Comparison of ENCODE assay signal across 11 cellular contexts in genomic region chr15:52805351-52806283, GRCh38. TPM values are rescaled to one million over a fixed set of nuclear protein-coding genes. Genes with fewer than 3 reads are reported as not detected.
DNase-seq lines count a peak whose midpoint lies in the region; ATAC-seq and TF ChIP-seq lines count a peak whose summit lies in the region.
"Had no signal": no experiment of that assay in that cellular context is flagged by ENCODE, and none has a peak within 500 bp of the region (broad histone marks: within the 10 kb centered on the region; RNA-seq: fewer than 3 reads in every experiment).

No MANE protein-coding gene starts in this region.

- no peak for DNase-seq in activated naive CD4-positive, alpha-beta T cell (lab: John Stamatoyannopoulos, UW)
- DNase-seq in coronary artery (ENCODE audit: low spot score) (no peak), mucosa of gallbladder (ENCODE audit: low spot score) (peak; percentile 48), type B pancreatic cell (ENCODE audit: extremely low spot score, unreplicated experiment) (peak; percentile 69), DMS79 (lab: John Stamatoyannopoulos, UW) (no peak)
- no peak for DNase-seq in stimulated activated CD4-positive, alpha-beta T cell treated with anti-CD3 and anti-CD28 coated beads, Interleukin-4, amount 100 ng/mL, for 1 hour
- DNase-seq: NCI-H526 treated with DMSO at 0.1 percent for 48 hours had no signal

- no peak for TF ChIP-seq CTCF in coronary artery (IDR thresholded peaks at IDR 0.05)
- peak; percentile 57 for TF ChIP-seq CTCF in type B pancreatic cell (conservative IDR thresholded peaks at IDR 0.05)

- no peaks in the 10 kb centered on the region for H3K9me3 Mint-ChIP-seq in activated naive CD4-positive, alpha-beta T cell treated with anti-CD3 and anti-CD28 coated beads, Interleukin-2, amount 50 U/mL, for 24 hours
- no peaks in the 10 kb centered on the region for H3K9me3 Mint-ChIP-seq in type B pancreatic cell

- peaks cover 1% of the 10 kb centered on the region for H3K36me3 Mint-ChIP-seq in activated naive CD4-positive, alpha-beta T cell treated with anti-CD3 and anti-CD28 coated beads, Interleukin-2, amount 50 U/mL, for 24 hours
- no peaks in the 10 kb centered on the region for H3K36me3 Mint-ChIP-seq in type B pancreatic cell

- no peak overlapping the region for H3K27ac ChIP-seq in coronary artery
- H3K27ac ChIP-seq: C4-2B had no signal

- peak overlapping the region; percentile 60 for H3K4me3 ChIP-seq in coronary artery

- peaks cover 66% of the 10 kb centered on the region for H3K27me3 Mint-ChIP-seq in activated naive CD4-positive, alpha-beta T cell treated with anti-CD3 and anti-CD28 coated beads, Interleukin-2, amount 50 U/mL, for 24 hours
- H3K27me3 Mint-ChIP-seq in type B pancreatic cell = peaks cover 89% of the 10 kb centered on the region

- peak overlapping the region; percentile 83 for H3K4me3 Mint-ChIP-seq in activated naive CD4-positive, alpha-beta T cell treated with anti-CD3 and anti-CD28 coated beads, Interleukin-2, amount 50 U/mL, for 24 hours
- H3K4me3 Mint-ChIP-seq in type B pancreatic cell = peak overlapping the region; percentile 61

- no peak for ATAC-seq in GM21360 (IDR thresholded peaks at IDR 0.05; ENCODE audit: unreplicated experiment)

- no peak overlapping the region for H3K27ac Mint-ChIP-seq in activated naive CD4-positive, alpha-beta T cell treated with anti-CD3 and anti-CD28 coated beads, Interleukin-2, amount 50 U/mL, for 24 hours
- no peak overlapping the region for H3K27ac Mint-ChIP-seq in type B pancreatic cell

- H3K4me1 Mint-ChIP-seq in activated naive CD4-positive, alpha-beta T cell treated with anti-CD3 and anti-CD28 coated beads, Interleukin-2, amount 50 U/mL, for 24 hours = peaks cover 20% of the 10 kb centered on the region
- peaks cover 12% of the 10 kb centered on the region for H3K4me1 Mint-ChIP-seq in type B pancreatic cell (ENCODE audit: unreplicated experiment)

RNA-seq across cellular contexts. Expression of gene ONECUT1, which starts 15.5 kb away (rescaled TPM):
- 184 TPM for total RNA-seq in mucosa of gallbladder
- total RNA-seq in type B pancreatic cell (ENCODE audit: low replicate concordance) = 11.0 and 11.1 TPM in 2 replicates
- total RNA-seq: activated CD8-positive, alpha-beta memory T cell treated with anti-CD3 and anti-CD28 coated beads for 36 hours had no signal

Comparison
In these comparisons a context has a peak if more than half of its experiments do, and no peak if none do; other contexts are left out.
1. DNase-seq: peak in mucosa of gallbladder (single experiment) and type B pancreatic cell (single experiment); none in activated naive CD4-positive, alpha-beta T cell (0 of 4), coronary artery (single experiment), stimulated activated CD4-positive, alpha-beta T cell treated with anti-CD3 and anti-CD28 coated beads, Interleukin-4, amount 100 ng/mL, for 1 hour (single experiment) and DMS79 (single experiment).
2. RNA of gene ONECUT1, which starts 15.5 kb away (total RNA-seq): 184 TPM in mucosa of gallbladder (single experiment); 11.0 to 11.1 TPM in type B pancreatic cell; every median in the first group is over 10 times any median in the second.